In genomic region chr17:40330850-40331470, GRCh38 we compare ENCODE assay signal across 9 cellular contexts. TPM values are rescaled to one million over a fixed set of nuclear protein-coding genes. Genes with fewer than 3 reads are reported as not detected.
DNase-seq lines count a peak whose midpoint lies in the region; ATAC-seq and TF ChIP-seq lines count a peak whose summit lies in the region.
"Had no signal": no experiment of that assay in that cellular context is flagged by ENCODE, and none has a peak within 500 bp of the region (broad histone marks: within the 10 kb centered on the region; RNA-seq: fewer than 3 reads in every experiment).

No MANE protein-coding gene starts in this region.

- peaks cover 71 to 100% (median 95%) of the 10 kb centered on the region in 3 donors for H3K4me1 ChIP-seq in esophagus squamous epithelium

- DNase-seq in CD14-positive monocyte (ENCODE audit: low spot score) (no peak), RWPE1 (ENCODE audit: low spot score) (no peak), esophagus squamous epithelium (lab: John Stamatoyannopoulos, UW) (no peak), progenitor cell of endocrine pancreas (ENCODE audit: low spot score, unreplicated experiment) (no peak), WTC11 (ENCODE audit: low spot score) (no peak)
- no peak for DNase-seq in NK-92 treated with Interleukin-12 subunit alpha and Interleukin-12 subunit beta, amount 100 ng/mL, for 24 hours (lab: John Stamatoyannopoulos, UW)

- no peak for ATAC-seq in GM18498 (IDR thresholded peaks at IDR 0.05; ENCODE audit: unreplicated experiment)
- ATAC-seq in GM19452 (IDR thresholded peaks at IDR 0.05; ENCODE audit: unreplicated experiment): no peak
- ATAC-seq in WTC11: no peak

- no peaks in the 10 kb centered on the region for H3K27me3 ChIP-seq in esophagus squamous epithelium

- peaks cover 0 to 11% (median 0%) of the 10 kb centered on the region in 3 donors for H3K36me3 ChIP-seq in esophagus squamous epithelium

- TF ChIP-seq CTCF in CD14-positive monocyte (IDR thresholded peaks at IDR 0.05): no peak
- TF ChIP-seq CTCF in RWPE1 (conservative IDR thresholded peaks at IDR 0.05; ENCODE audit: low read depth): no peak
- TF ChIP-seq CTCF in esophagus squamous epithelium (IDR thresholded peaks at IDR 0.05): no peak
- no peak for TF ChIP-seq CTCF in progenitor cell of endocrine pancreas (IDR thresholded peaks at IDR 0.05; ENCODE audit: unreplicated experiment)
- TF ChIP-seq CTCF in WTC11 (IDR thresholded peaks at IDR 0.05): no peak

- TF ChIP-seq POLR2A in esophagus squamous epithelium (IDR thresholded peaks at IDR 0.05): no peak

- H3K27ac Mint-ChIP-seq in CD14-positive monocyte (peak overlapping the region; percentile 93 to 100 (median 99)), progenitor cell of endocrine pancreas (peak overlapping the region; percentile 93), WTC11 (no peak overlapping the region)

- H3K4me3 ChIP-seq in esophagus squamous epithelium: no peak overlapping the region

- intact Hi-C loops in CD14-positive monocyte (cut with micrococcal nuclease) (loop anchor here in 1 of 2 donors (1.0 kb wide), 1 partner anchor 9 kb away; no protein-coding TSS in a partner anchor), esophagus squamous epithelium (cut with DNase I) (no loop called here)

- H3K36me3 Mint-ChIP-seq in CD14-positive monocyte (peaks cover 47 to 63% of the 10 kb centered on the region in 2 donors), progenitor cell of endocrine pancreas (ENCODE audit: insufficient read depth) (peaks cover 4% of the 10 kb centered on the region), WTC11 (peaks cover 8% of the 10 kb centered on the region)

- H3K4me3 Mint-ChIP-seq in CD14-positive monocyte (peak overlapping the region; percentile 75 to 86), progenitor cell of endocrine pancreas (ENCODE audit: low read depth) (no peak overlapping the region), WTC11 (no peak overlapping the region)

- WGBS in esophagus squamous epithelium, 2 donors: 70% methylated on average over 2 of the region's 10 CpGs; no CpG with 5 or more reads in 1 of the 2 donors

- H3K9me3 Mint-ChIP-seq in CD14-positive monocyte: no peaks in the 10 kb centered on the region
- H3K9me3 Mint-ChIP-seq in progenitor cell of endocrine pancreas (ENCODE audit: low read depth): no peaks in the 10 kb centered on the region
- no peaks in the 10 kb centered on the region for H3K9me3 Mint-ChIP-seq in WTC11

- H3K27ac ChIP-seq in RWPE1 (peak overlapping the region; percentile 66), esophagus squamous epithelium (peak overlapping the region; percentile 63 to 88 (median 76))

- CTCF ChIA-PET in RWPE1 (lab: Yijun Ruan, JAX) (interaction anchor here (2.4 kb wide), 1 partner anchor 13 kb away, joined by 8 read pairs; no protein-coding TSS in a partner anchor), WTC11 (lab: Charles Lee) (interaction anchor here (0.8 to 1.7 kb wide), 4 partner anchors 12 to 145 kb away, joined by 3 to 6 read pairs (median 5); no protein-coding TSS in a partner anchor)

- POLR2A ChIA-PET in RWPE1 (lab: Yijun Ruan, JAX; ENCODE audit: low non-redundant PET) (interaction anchor here (0.7 kb wide), 1 partner anchor 1171 kb away, joined by 3 read pairs; no protein-coding TSS in a partner anchor), WTC11 (lab: Charles Lee) (interaction anchor here (1.5 kb wide), 1 partner anchor 22 kb away, joined by 4 read pairs; the partner anchor contains the start of gene RARA)

- peaks cover 0 to 6% (median 1%) of the 10 kb centered on the region in 3 donors for H3K27me3 Mint-ChIP-seq in CD14-positive monocyte (ENCODE audit: low read depth in 3 of 3)
- H3K27me3 Mint-ChIP-seq in progenitor cell of endocrine pancreas: no peaks in the 10 kb centered on the region
- peaks cover 5% of the 10 kb centered on the region for H3K27me3 Mint-ChIP-seq in WTC11 (ENCODE audit: low read depth)

- peaks cover 97% of the 10 kb centered on the region for H3K4me1 Mint-ChIP-seq in CD14-positive monocyte
- H3K4me1 Mint-ChIP-seq in progenitor cell of endocrine pancreas (ENCODE audit: low read depth): peaks cover 49% of the 10 kb centered on the region
- H3K4me1 Mint-ChIP-seq in WTC11: peaks cover 14% of the 10 kb centered on the region

- no peaks in the 10 kb centered on the region for H3K9me3 ChIP-seq in esophagus squamous epithelium

TF ChIP-seq in WTC11, 78 proteins besides CTCF, POLR2A, EP300 and RAD21:
- TF ChIP-seq PRRX2 (CRISPR knock-in tag; IDR thresholded peaks at IDR 0.05) (no peak), MAX (CRISPR knock-in tag; IDR thresholded peaks at IDR 0.05) (no peak), SP1 (CRISPR knock-in tag; conservative IDR thresholded peaks at IDR 0.05) (no peak), MXD4 (CRISPR knock-in tag; IDR thresholded peaks at IDR 0.05; ENCODE audit: borderline replicate concordance) (no peak), PREB (CRISPR knock-in tag; IDR thresholded peaks at IDR 0.05; ENCODE audit: borderline replicate concordance) (no peak), RELA (CRISPR knock-in tag; IDR thresholded peaks at IDR 0.05; ENCODE audit: borderline replicate concordance) (no peak), NR3C1 (CRISPR knock-in tag; conservative IDR thresholded peaks at IDR 0.05; ENCODE audit: low read depth) (no peak), ZNF281 (CRISPR knock-in tag; IDR thresholded peaks at IDR 0.05) (no peak)

RNA-seq across cellular contexts. Expression of gene RARA, which starts 22.0 kb away (rescaled TPM):
- polyA plus RNA-seq in CD14-positive monocyte: 10 to 100 TPM; 14.9 to 29.4 TPM
- total RNA-seq in esophagus squamous epithelium: 10 to 100 TPM in 2 of 4 donors, 1 to 10 TPM in 2; 6.7 to 14.2 (median 10.8) TPM
- total RNA-seq in progenitor cell of endocrine pancreas: 50.8 and 51.3 TPM in 2 replicates
- 14.3 to 20.7 TPM (median 15.8 TPM) in 3 replicates for total RNA-seq in WTC11 (2021)

RNA-seq across cellular contexts. Expression of gene GJD3, which starts 33.6 kb away (rescaled TPM):
- polyA plus RNA-seq in CD14-positive monocyte: not detected
- total RNA-seq in esophagus squamous epithelium: 1 to 10 TPM in 1 of 4 donors, under 1 TPM in 2, not detected in 1; 0.38 to 1.7 (median 0.47) TPM
- not detected in 2 replicates for total RNA-seq in progenitor cell of endocrine pancreas
- 1.4 to 2.3 TPM (median 2.0 TPM) in 3 replicates for total RNA-seq in WTC11 (2021)
- total RNA-seq: HT1080 had no signal

RNA-seq across cellular contexts. Expression of gene CDC6, which starts 43.3 kb away (rescaled TPM):
- polyA plus RNA-seq in CD14-positive monocyte: under 1 TPM in 1 of 2 donors, not detected in 1; 0.11 TPM
- total RNA-seq in esophagus squamous epithelium (10 to 100 TPM in 2 of 4 donors, 1 to 10 TPM in 2; 2.9 to 17.8 (median 9.8) TPM), progenitor cell of endocrine pancreas (35.7 and 38.5 TPM in 2 replicates), WTC11 (2021) (85.9 to 125 TPM (median 87.9 TPM) in 3 replicates)

Comparison
In these comparisons a context has a peak if more than half of its experiments do, and no peak if none do; other contexts are left out.
1. H3K4me3 Mint-ChIP-seq: peak in CD14-positive monocyte (2 of 2); none in progenitor cell of endocrine pancreas (single experiment) and WTC11 (single experiment).